15 cellular contexts compared by ENCODE assay signal in genomic region chr7:93843260-93843659, GRCh38. TPM values are rescaled to one million over a fixed set of nuclear protein-coding genes. Genes with fewer than 3 reads are reported as not detected.
"Had no signal": no experiment of that assay in that cellular context is flagged by ENCODE, and none has a peak within 500 bp of the region (broad histone marks: within the 10 kb centered on the region; RNA-seq: fewer than 3 reads in every experiment).

No MANE protein-coding gene starts in this region.

- DNase-seq: activated CD4-positive, alpha-beta memory T cell treated with anti-CD3 and anti-CD28 coated beads, Interleukin-2, amount 10 ng/mL, durations not matched to agents 7 days and 5 days; activated CD4-positive, alpha-beta T cell treated with anti-CD3 and anti-CD28 coated beads for 36 hours; activated CD8-positive, alpha-beta memory T cell treated with anti-CD3 and anti-CD28 coated beads, Interleukin-2, amount 50 U/mL, for 4 hours; activated T-cell treated with anti-CD3 and anti-CD28 coated beads, Interleukin-2, amount 50 U/mL, for 72 hours; caudate nucleus; colonic mucosa; effector CD4-positive, alpha-beta T cell; hippocampal formation; naive thymus-derived CD4-positive, alpha-beta T cell; posterior cingulate gyrus; right cardiac atrium; T-helper 9 cell; WERI-Rb-1 had no signal

- FAIRE-seq: endothelial cell of umbilical vein had no signal

RNA-seq across cellular contexts. Expression of gene TFPI2, which starts 47.3 kb away (rescaled TPM):
- total RNA-seq: activated CD4-positive, alpha-beta memory T cell treated with anti-CD3 and anti-CD28 coated beads, Interleukin-2, amount 10 ng/mL, durations not matched to agents 7 days and 5 days; activated CD4-positive, alpha-beta T cell treated with anti-CD3 and anti-CD28 coated beads for 36 hours; mononuclear cell had no signal
